1 cellular context compared by ENCODE assay signal in the genomic region with DNA sequence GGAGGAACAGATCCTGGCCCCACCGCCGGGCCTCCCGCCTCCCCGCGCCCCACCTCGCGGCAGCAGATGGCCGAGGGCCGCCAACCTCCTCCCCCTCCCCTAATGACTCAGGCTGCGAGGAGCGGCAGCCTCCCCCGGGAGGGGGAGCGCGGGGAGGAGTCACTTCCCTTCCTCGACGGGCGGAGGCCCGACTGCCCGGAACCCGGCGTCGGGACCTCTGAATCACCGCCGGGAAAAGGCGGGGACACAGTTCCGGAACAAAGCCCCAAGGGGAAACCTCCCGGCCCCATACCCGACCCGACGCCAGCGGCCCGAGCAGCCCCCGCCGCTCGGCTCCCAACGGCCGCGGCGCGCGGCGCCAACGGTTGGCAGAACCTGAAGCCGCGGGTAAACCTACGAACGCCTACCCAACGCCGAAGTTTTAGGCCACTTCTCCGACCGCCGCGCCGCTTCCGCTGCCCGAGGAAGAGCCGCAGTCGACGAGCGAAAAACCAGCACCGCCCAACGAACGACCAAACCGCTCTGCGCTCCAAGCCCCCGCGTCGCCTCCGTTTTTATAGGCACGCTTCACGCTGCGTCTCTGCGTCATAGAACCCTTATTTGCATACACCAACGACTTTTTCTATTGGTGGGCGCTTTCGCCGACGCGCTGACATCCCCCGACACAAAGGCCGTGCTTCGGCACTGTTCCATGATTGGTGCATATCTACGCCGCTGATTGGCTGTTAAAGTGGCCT.
A peak's percentile ranks its signal among the peaks of the same experiment; 100 is the strongest.
TF ChIP-seq lines count a peak whose summit lies in the region.

No MANE protein-coding gene starts in this region.

TF ChIP-seq in H1, 55 proteins besides CTCF, POLR2A, EP300 and RAD21:
- TF ChIP-seq, protein P1, sequence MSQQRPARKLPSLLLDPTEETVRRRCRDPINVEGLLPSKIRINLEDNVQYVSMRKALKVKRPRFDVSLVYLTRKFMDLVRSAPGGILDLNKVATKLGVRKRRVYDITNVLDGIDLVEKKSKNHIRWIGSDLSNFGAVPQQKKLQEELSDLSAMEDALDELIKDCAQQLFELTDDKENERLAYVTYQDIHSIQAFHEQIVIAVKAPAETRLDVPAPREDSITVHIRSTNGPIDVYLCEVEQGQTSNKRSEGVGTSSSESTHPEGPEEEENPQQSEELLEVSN (IDR thresholded peaks at IDR 0.05): 0 out of 2 replicates have a peak, but pooled peaks have one; percentile 12
- TF ChIP-seq TBP (IDR thresholded peaks at IDR 0.05; ENCODE audit: low read depth, low read length): peak; percentile 99
- no peak for TF ChIP-seq CBX5 (IDR thresholded peaks at IDR 0.05; ENCODE audit: low read depth, low read length)
- TF ChIP-seq CHD2 (IDR thresholded peaks at IDR 0.05; ENCODE audit: low read length): peak; percentile 86
- TF ChIP-seq KDM4A (IDR thresholded peaks at IDR 0.05; ENCODE audit: low read depth, low read length, severe bottlenecking): no peak
- TF ChIP-seq, protein P2, sequence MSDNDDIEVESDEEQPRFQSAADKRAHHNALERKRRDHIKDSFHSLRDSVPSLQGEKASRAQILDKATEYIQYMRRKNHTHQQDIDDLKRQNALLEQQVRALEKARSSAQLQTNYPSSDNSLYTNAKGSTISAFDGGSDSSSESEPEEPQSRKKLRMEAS (IDR thresholded peaks at IDR 0.05): 0 out of 2 replicates have a peak, but pooled peaks have one; percentile 15
- TF ChIP-seq JUND (IDR thresholded peaks at IDR 0.05; ENCODE audit: low read length): peak; percentile 38; the same call in 1 of the 2 replicates
- peak; percentile 99 for TF ChIP-seq TAF7 (optimal IDR thresholded peaks at IDR 0.05; ENCODE audit: borderline replicate concordance, low read depth, low read length)
- TF ChIP-seq RNF2 (IDR thresholded peaks at IDR 0.05; ENCODE audit: borderline replicate concordance, low read depth, low read length, missing control alignments, poor library complexity, severe bottlenecking): no peak
- TF ChIP-seq CHD1 (IDR thresholded peaks at IDR 0.05; ENCODE audit: low read depth, low read length): peak; percentile 78
- TF ChIP-seq GTF2F1 (IDR thresholded peaks at IDR 0.05; ENCODE audit: borderline replicate concordance, low read depth, low read length): peak; percentile 99
- TF ChIP-seq POLR2AphosphoS5 (IDR thresholded peaks at IDR 0.05; ENCODE audit: low read depth, low read length): peak; percentile 100
- 0 out of 2 replicates have a peak, but pooled peaks have one; percentile 38 for TF ChIP-seq TCF12 (IDR thresholded peaks at IDR 0.05; ENCODE audit: low read depth, low read length)
- no peak; a peak in 2 of 4 replicates for TF ChIP-seq SIN3A (conservative IDR thresholded peaks at IDR 0.05 in 1 of 2, IDR thresholded peaks at IDR 0.05 in 1 of 2; ENCODE audit: low read depth in 1 of 2, low read length in 2 of 2)
- TF ChIP-seq SP4 (IDR thresholded peaks at IDR 0.05; ENCODE audit: low read length): no peak; the same call in none of the 2 replicates
- TF ChIP-seq CREB1 (IDR thresholded peaks at IDR 0.05): peak; percentile 96
- no peak; the same call in 1 of the 2 replicates for TF ChIP-seq SP2 (IDR thresholded peaks at IDR 0.05; ENCODE audit: low read length)
- peak; percentile 98 for TF ChIP-seq PHF8 (conservative IDR thresholded peaks at IDR 0.05; ENCODE audit: low read depth, low read length)
- TF ChIP-seq, protein P3, sequence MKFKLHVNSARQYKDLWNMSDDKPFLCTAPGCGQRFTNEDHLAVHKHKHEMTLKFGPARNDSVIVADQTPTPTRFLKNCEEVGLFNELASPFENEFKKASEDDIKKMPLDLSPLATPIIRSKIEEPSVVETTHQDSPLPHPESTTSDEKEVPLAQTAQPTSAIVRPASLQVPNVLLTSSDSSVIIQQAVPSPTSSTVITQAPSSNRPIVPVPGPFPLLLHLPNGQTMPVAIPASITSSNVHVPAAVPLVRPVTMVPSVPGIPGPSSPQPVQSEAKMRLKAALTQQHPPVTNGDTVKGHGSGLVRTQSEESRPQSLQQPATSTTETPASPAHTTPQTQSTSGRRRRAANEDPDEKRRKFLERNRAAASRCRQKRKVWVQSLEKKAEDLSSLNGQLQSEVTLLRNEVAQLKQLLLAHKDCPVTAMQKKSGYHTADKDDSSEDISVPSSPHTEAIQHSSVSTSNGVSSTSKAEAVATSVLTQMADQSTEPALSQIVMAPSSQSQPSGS (IDR thresholded peaks at IDR 0.05; ENCODE audit: low read length): peak; percentile 91
- TF ChIP-seq ASH2L (IDR thresholded peaks at IDR 0.05; ENCODE audit: low read length): peak; percentile 33
- 0 out of 2 replicates have a peak, but pooled peaks have one; percentile 2 for TF ChIP-seq YY1 (IDR thresholded peaks at IDR 0.05; ENCODE audit: low read depth, low read length)
- no peak for TF ChIP-seq SRF (IDR thresholded peaks at IDR 0.05; ENCODE audit: low read depth, low read length)
- peak; percentile 100 for TF ChIP-seq TAF1 (IDR thresholded peaks at IDR 0.05; ENCODE audit: low read depth, low read length)
- peak; percentile 71; the same call in 1 of the 2 replicates for TF ChIP-seq EGR1 (IDR thresholded peaks at IDR 0.05; ENCODE audit: borderline replicate concordance, low read depth, low read length)
- TF ChIP-seq NRF1 (IDR thresholded peaks at IDR 0.05; ENCODE audit: low read depth, low read length): no peak; the same call in 1 of the 2 replicates
- TF ChIP-seq CEBPB (IDR thresholded peaks at IDR 0.05; ENCODE audit: low read depth, low read length): no peak
- TF ChIP-seq SP1 (IDR thresholded peaks at IDR 0.05; ENCODE audit: low read depth, low read length): peak; percentile 97
- no peak; a peak in 1 of 4 replicates for TF ChIP-seq HDAC2 (IDR thresholded peaks at IDR 0.05; ENCODE audit: borderline replicate concordance in 1 of 2, low read depth in 2 of 2, low read length in 2 of 2)
- peak; percentile 50; the same call in 1 of the 2 replicates for TF ChIP-seq RBBP5 (IDR thresholded peaks at IDR 0.05; ENCODE audit: borderline replicate concordance, low read depth, low read length)
